In genomic region chr6:129872591-129872990, GRCh38 we compare ENCODE assay signal across 31 cellular contexts.
"Had no signal": no experiment of that assay in that cellular context is flagged by ENCODE, and none has a peak within 500 bp of the region (broad histone marks: within the 10 kb centered on the region; RNA-seq: fewer than 3 reads in every experiment).

No MANE protein-coding gene starts in this region.

- ATAC-seq: activated T-cell treated with anti-CD3 and anti-CD28 coated beads, Interleukin-2, amount 50 U/mL, for 4 hours; Panc1; Right ventricle myocardium inferior had no signal

- DNase-seq: activated B cell treated with CpG ODN at 0.5 μM for 24 hours; activated CD4-positive, alpha-beta memory T cell treated with anti-CD3 and anti-CD28 coated beads for 36 hours; activated CD4-positive, alpha-beta T cell treated with anti-CD3 and anti-CD28 coated beads for 4 hours; activated CD4-positive, alpha-beta T cell treated with anti-CD3 and anti-CD28 coated beads, Interleukin-2, amount 50 U/mL, for 1 hour; activated CD4-positive, CD25-positive, alpha-beta regulatory T cell treated with anti-CD3 and anti-CD28 coated beads, Interleukin-2, amount 50 U/mL, for 72 hours; activated CD8-positive, alpha-beta memory T cell treated with anti-CD3 and anti-CD28 coated beads, Interleukin-2, amount 50 U/mL, for 4 hours; activated naive CD4-positive, alpha-beta T cell treated with anti-CD3 and anti-CD28 coated beads, Interleukin-2, amount 10 ng/mL, durations not matched to agents 7 days and 5 days; activated T-cell treated with anti-CD3 and anti-CD28 coated beads for 4 hours; activated T-cell treated with anti-CD3 and anti-CD28 coated beads, Interleukin-2, amount 50 U/mL, for 4 hours; amniotic stem cell; aorta; MM.1S; MV-4-11; NCI-H1092; NCI-H1436 treated with DMSO at 0.1 percent for 48 hours; NCI-H187; NCI-H2029 treated with DMSO at 0.1 percent for 48 hours; NCI-H2107; NCI-H2171; NCI-H2227 treated with DMSO at 0.1 percent for 48 hours; NCI-H446; NCI-H510A treated with DMSO at 0.1 percent for 48 hours; NCI-H526 treated with DMSO at 0.1 percent for 48 hours; NCI-H774; SIG-M5; SW 1271; T-helper 1 cell; T-helper 2 cell; T-helper 9 cell had no signal
